Comparison of ENCODE assay signal across 1 cellular context in the genomic region with DNA sequence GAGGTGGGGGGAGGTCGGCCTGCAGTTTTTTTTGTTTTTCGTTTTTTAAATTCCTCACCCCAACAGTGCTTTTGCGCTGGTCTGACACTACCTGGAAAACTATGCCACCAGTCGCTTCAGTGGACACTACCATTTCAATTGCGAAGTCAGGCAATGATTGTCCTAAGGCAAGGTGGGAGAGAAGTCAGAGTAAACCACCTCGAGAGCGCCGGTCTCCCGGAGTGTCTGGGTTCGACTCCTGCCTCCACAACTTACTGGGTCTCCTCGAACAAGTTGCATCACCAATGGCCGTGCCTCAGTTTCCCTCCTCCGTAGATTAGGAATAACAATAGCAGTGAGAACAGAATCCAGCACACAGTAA.
TF ChIP-seq lines count a peak whose summit lies in the region.

No MANE protein-coding gene starts in this region.

TF ChIP-seq in HepG2, 621 proteins besides CTCF, POLR2A, EP300 and RAD21 (continued from another document):
- TF ChIP-seq ZNF468 (CRISPR knock-in tag; IDR thresholded peaks at IDR 0.05) = no peak
- no peak for TF ChIP-seq SOX5 (CRISPR knock-in tag; IDR thresholded peaks at IDR 0.05; ENCODE audit: borderline replicate concordance)
- TF ChIP-seq, protein P1, sequence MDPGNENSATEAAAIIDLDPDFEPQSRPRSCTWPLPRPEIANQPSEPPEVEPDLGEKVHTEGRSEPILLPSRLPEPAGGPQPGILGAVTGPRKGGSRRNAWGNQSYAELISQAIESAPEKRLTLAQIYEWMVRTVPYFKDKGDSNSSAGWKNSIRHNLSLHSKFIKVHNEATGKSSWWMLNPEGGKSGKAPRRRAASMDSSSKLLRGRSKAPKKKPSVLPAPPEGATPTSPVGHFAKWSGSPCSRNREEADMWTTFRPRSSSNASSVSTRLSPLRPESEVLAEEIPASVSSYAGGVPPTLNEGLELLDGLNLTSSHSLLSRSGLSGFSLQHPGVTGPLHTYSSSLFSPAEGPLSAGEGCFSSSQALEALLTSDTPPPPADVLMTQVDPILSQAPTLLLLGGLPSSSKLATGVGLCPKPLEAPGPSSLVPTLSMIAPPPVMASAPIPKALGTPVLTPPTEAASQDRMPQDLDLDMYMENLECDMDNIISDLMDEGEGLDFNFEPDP (CRISPR knock-in tag; conservative IDR thresholded peaks at IDR 0.05) = 0 out of 2 replicates have a peak, but pooled peaks have one; percentile 50
- TF ChIP-seq ZNF160 (CRISPR knock-in tag; IDR thresholded peaks at IDR 0.05) = no peak
- TF ChIP-seq, protein P2, sequence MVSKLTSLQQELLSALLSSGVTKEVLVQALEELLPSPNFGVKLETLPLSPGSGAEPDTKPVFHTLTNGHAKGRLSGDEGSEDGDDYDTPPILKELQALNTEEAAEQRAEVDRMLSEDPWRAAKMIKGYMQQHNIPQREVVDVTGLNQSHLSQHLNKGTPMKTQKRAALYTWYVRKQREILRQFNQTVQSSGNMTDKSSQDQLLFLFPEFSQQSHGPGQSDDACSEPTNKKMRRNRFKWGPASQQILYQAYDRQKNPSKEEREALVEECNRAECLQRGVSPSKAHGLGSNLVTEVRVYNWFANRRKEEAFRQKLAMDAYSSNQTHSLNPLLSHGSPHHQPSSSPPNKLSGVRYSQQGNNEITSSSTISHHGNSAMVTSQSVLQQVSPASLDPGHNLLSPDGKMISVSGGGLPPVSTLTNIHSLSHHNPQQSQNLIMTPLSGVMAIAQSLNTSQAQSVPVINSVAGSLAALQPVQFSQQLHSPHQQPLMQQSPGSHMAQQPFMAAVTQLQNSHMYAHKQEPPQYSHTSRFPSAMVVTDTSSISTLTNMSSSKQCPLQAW (CRISPR knock-in tag; IDR thresholded peaks at IDR 0.05) = peak; percentile 18; the same call in 1 of the 2 replicates
- peak; percentile 59; the same call in 1 of the 2 replicates for TF ChIP-seq ZMYM3 (CRISPR knock-in tag; IDR thresholded peaks at IDR 0.05)
- no peak for TF ChIP-seq RBM39 (IDR thresholded peaks at IDR 0.05; ENCODE audit: low read depth, low read length, poor library complexity, severe bottlenecking)
- TF ChIP-seq SOX6 (IDR thresholded peaks at IDR 0.05) = no peak
- TF ChIP-seq SOX6 (CRISPR knock-in tag; IDR thresholded peaks at IDR 0.05) = no peak
- no peak for TF ChIP-seq ZMYM2 (CRISPR knock-in tag; IDR thresholded peaks at IDR 0.05)
- TF ChIP-seq CENPT (CRISPR knock-in tag; IDR thresholded peaks at IDR 0.05; ENCODE audit: low read depth) = no peak
- no peak for TF ChIP-seq ZNF841 (CRISPR knock-in tag; IDR thresholded peaks at IDR 0.05; ENCODE audit: borderline replicate concordance)
- TF ChIP-seq YY1 (IDR thresholded peaks at IDR 0.05; ENCODE audit: insufficient read depth, insufficient replicate concordance, low read depth, low read length) = no peak
- TF ChIP-seq, protein P3, sequence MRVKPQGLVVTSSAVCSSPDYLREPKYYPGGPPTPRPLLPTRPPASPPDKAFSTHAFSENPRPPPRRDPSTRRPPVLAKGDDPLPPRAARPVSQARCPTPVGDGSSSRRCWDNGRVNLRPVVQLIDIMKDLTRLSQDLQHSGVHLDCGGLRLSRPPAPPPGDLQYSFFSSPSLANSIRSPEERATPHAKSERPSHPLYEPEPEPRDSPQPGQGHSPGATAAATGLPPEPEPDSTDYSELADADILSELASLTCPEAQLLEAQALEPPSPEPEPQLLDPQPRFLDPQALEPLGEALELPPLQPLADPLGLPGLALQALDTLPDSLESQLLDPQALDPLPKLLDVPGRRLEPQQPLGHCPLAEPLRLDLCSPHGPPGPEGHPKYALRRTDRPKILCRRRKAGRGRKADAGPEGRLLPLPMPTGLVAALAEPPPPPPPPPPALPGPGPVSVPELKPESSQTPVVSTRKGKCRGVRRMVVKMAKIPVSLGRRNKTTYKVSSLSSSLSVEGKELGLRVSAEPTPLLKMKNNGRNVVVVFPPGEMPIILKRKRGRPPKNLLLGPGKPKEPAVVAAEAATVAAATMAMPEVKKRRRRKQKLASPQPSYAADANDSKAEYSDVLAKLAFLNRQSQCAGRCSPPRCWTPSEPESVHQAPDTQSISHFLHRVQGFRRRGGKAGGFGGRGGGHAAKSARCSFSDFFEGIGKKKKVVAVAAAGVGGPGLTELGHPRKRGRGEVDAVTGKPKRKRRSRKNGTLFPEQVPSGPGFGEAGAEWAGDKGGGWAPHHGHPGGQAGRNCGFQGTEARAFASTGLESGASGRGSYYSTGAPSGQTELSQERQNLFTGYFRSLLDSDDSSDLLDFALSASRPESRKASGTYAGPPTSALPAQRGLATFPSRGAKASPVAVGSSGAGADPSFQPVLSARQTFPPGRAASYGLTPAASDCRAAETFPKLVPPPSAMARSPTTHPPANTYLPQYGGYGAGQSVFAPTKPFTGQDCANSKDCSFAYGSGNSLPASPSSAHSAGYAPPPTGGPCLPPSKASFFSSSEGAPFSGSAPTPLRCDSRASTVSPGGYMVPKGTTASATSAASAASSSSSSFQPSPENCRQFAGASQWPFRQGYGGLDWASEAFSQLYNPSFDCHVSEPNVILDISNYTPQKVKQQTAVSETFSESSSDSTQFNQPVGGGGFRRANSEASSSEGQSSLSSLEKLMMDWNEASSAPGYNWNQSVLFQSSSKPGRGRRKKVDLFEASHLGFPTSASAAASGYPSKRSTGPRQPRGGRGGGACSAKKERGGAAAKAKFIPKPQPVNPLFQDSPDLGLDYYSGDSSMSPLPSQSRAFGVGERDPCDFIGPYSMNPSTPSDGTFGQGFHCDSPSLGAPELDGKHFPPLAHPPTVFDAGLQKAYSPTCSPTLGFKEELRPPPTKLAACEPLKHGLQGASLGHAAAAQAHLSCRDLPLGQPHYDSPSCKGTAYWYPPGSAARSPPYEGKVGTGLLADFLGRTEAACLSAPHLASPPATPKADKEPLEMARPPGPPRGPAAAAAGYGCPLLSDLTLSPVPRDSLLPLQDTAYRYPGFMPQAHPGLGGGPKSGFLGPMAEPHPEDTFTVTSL (CRISPR knock-in tag; IDR thresholded peaks at IDR 0.05; ENCODE audit: borderline replicate concordance) = no peak
- TF ChIP-seq ZFP36 (IDR thresholded peaks at IDR 0.05; ENCODE audit: borderline replicate concordance, low read depth, low read length, partially characterized antibody) = no peak
- TF ChIP-seq ZNF224 (CRISPR knock-in tag; IDR thresholded peaks at IDR 0.05) = no peak
- TF ChIP-seq, protein P4, sequence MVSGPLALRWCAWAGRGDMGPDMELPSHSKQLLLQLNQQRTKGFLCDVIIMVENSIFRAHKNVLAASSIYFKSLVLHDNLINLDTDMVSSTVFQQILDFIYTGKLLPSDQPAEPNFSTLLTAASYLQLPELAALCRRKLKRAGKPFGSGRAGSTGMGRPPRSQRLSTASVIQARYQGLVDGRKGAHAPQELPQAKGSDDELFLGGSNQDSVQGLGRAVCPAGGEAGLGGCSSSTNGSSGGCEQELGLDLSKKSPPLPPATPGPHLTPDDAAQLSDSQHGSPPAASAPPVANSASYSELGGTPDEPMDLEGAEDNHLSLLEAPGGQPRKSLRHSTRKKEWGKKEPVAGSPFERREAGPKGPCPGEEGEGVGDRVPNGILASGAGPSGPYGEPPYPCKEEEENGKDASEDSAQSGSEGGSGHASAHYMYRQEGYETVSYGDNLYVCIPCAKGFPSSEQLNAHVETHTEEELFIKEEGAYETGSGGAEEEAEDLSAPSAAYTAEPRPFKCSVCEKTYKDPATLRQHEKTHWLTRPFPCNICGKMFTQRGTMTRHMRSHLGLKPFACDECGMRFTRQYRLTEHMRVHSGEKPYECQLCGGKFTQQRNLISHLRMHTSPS (CRISPR knock-in tag; IDR thresholded peaks at IDR 0.05; ENCODE audit: low read depth) = no peak
- no peak for TF ChIP-seq ZNF703 (CRISPR knock-in tag; IDR thresholded peaks at IDR 0.05; ENCODE audit: borderline replicate concordance)
- no peak for TF ChIP-seq ZFP62 (CRISPR knock-in tag; IDR thresholded peaks at IDR 0.05)
- TF ChIP-seq AGO2 (optimal IDR thresholded peaks at IDR 0.05; ENCODE audit: low read depth, low read length) = no peak
- TF ChIP-seq ZFY (CRISPR knock-in tag; IDR thresholded peaks at IDR 0.05) = no peak
- TF ChIP-seq, protein P5, sequence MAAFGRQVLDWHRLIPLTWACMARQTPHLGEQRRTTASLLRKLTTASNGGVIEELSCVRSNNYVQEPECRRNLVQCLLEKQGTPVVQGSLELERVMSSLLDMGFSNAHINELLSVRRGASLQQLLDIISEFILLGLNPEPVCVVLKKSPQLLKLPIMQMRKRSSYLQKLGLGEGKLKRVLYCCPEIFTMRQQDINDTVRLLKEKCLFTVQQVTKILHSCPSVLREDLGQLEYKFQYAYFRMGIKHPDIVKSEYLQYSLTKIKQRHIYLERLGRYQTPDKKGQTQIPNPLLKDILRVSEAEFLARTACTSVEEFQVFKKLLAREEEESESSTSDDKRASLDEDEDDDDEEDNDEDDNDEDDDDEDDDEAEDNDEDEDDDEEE (CRISPR knock-in tag; IDR thresholded peaks at IDR 0.05) = peak; percentile 75; the same call in 1 of the 2 replicates
- TF ChIP-seq ZNF274 (CRISPR knock-in tag; IDR thresholded peaks at IDR 0.05) = no peak
- 0 out of 2 replicates have a peak, but pooled peaks have one; percentile 6 for TF ChIP-seq HIVEP1 (CRISPR knock-in tag; IDR thresholded peaks at IDR 0.05)
- no peak for TF ChIP-seq ZFP41 (CRISPR knock-in tag; IDR thresholded peaks at IDR 0.05; ENCODE audit: borderline replicate concordance)
- no peak for TF ChIP-seq ZNF503 (CRISPR knock-in tag; IDR thresholded peaks at IDR 0.05)
- TF ChIP-seq HNF4A (CRISPR knock-in tag; IDR thresholded peaks at IDR 0.05) = no peak
- TF ChIP-seq TAF15 (IDR thresholded peaks at IDR 0.05; ENCODE audit: low read depth, low read length, poor library complexity, severe bottlenecking) = no peak
- TF ChIP-seq ZC3H13 (CRISPR knock-in tag; IDR thresholded peaks at IDR 0.05) = 0 out of 2 replicates have a peak, but pooled peaks have one; percentile 27
- 0 out of 2 replicates have a peak, but pooled peaks have one; percentile 7 for TF ChIP-seq ZSCAN31 (CRISPR knock-in tag; IDR thresholded peaks at IDR 0.05; ENCODE audit: low read depth)
- no peak for TF ChIP-seq ZNF614 (CRISPR knock-in tag; IDR thresholded peaks at IDR 0.05; ENCODE audit: borderline replicate concordance)
- TF ChIP-seq, protein P6, sequence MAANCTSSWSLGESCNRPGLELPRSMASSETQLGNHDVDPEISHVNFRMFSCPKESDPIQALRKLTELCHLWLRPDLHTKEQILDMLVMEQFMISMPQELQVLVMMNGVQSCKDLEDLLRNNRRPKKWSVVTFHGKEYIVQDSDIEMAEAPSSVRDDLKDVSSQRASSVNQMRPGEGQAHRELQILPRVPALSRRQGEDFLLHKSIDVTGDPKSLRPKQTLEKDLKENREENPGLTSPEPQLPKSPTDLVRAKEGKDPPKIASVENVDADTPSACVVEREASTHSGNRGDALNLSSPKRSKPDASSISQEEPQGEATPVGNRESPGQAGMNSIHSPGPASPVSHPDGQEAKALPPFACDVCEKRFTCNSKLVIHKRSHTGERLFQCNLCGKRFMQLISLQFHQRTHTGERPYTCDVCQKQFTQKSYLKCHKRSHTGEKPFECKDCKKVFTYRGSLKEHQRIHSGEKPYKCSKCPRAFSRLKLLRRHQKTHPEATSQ (CRISPR knock-in tag; IDR thresholded peaks at IDR 0.05; ENCODE audit: borderline replicate concordance) = no peak
- TF ChIP-seq ZNF10 (CRISPR knock-in tag; IDR thresholded peaks at IDR 0.05; ENCODE audit: borderline replicate concordance, low read depth) = no peak
- TF ChIP-seq, protein P7, sequence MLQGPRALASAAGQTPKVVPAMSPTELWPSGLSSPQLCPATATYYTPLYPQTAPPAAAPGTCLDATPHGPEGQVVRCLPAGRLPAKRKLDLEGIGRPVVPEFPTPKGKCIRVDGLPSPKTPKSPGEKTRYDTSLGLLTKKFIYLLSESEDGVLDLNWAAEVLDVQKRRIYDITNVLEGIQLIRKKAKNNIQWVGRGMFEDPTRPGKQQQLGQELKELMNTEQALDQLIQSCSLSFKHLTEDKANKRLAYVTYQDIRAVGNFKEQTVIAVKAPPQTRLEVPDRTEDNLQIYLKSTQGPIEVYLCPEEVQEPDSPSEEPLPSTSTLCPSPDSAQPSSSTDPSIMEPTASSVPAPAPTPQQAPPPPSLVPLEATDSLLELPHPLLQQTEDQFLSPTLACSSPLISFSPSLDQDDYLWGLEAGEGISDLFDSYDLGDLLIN (CRISPR knock-in tag; IDR thresholded peaks at IDR 0.05; ENCODE audit: borderline replicate concordance) = no peak
- no peak for TF ChIP-seq ZNF850 (CRISPR knock-in tag; conservative IDR thresholded peaks at IDR 0.05)
- TF ChIP-seq NFYB (CRISPR knock-in tag; IDR thresholded peaks at IDR 0.05) = no peak
- no peak for TF ChIP-seq TBL1XR1 (IDR thresholded peaks at IDR 0.05; ENCODE audit: borderline replicate concordance, low read length, partially characterized antibody)
